ENCODE assay signal across 1 cellular context in genomic region chr2:219122197-219122965, GRCh38.
A peak's percentile ranks its signal among the peaks of the same experiment; 100 is the strongest.
TF ChIP-seq lines count a peak whose summit lies in the region.

No MANE protein-coding gene starts in this region.

TF ChIP-seq in HepG2, 621 proteins besides CTCF, POLR2A, EP300 and RAD21:
- TF ChIP-seq ZNF30 (CRISPR knock-in tag; IDR thresholded peaks at IDR 0.05) (no peak), ZNF224 (CRISPR knock-in tag; IDR thresholded peaks at IDR 0.05) (no peak), ZBTB33 (CRISPR knock-in tag; IDR thresholded peaks at IDR 0.05) (peak; percentile 63; the same call in 1 of the 2 replicates)
